Comparison of ENCODE assay signal across 8 cellular contexts in the genomic region with DNA sequence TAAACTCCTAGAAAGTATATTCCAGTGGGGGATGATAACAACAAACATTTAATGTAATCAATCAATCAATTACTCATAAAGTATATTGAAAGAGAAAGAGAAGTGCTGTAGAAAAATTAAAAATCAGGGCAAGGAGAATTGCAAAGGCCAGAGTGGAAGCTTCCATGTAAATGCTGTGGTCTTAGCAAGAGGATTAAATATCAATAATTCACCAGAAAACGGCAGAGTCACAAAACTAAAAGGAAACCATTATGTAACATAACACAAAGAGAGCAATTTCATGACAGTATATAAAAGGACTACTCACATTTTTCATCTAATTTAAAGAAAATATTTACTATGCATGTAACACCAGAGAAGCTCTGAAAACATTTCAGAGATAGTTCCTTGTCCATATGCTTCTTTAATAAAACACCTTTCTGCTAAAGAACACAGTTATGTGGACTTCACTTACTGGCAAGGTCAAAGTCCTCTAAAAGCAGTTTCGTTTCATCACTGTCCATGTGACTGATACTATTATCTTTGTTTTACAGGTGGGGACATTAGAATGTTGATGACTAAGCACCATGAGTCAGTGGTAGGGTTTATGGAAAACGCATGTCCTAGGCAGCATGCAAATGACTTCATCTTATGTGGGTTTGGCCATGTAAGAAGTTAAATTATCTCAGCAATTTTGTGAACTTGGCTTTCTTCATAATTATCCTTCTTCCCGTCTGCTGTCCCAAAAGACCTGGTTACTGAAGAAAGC.
DNase-seq lines count a peak whose midpoint lies in the region; ATAC-seq, FAIRE-seq and TF ChIP-seq lines count a peak whose summit lies in the region.

No MANE protein-coding gene starts in this region.

- H3K27ac ChIP-seq in Peyer's patch = peak overlapping the region in 3 of 4 donors; percentile 50 to 74 (median 61)

- peaks cover 0 to 4% (median 0%) of the 10 kb centered on the region in 4 donors for H3K4me1 ChIP-seq in Peyer's patch

- no peaks in the 10 kb centered on the region for H3K36me3 ChIP-seq in Peyer's patch

- DNase-seq in GM12892 (ENCODE audit: insufficient read length) (no peak), Peyer's patch (peak in 1 of 3 donors; percentile 49), hepatic stellate cell (ENCODE audit: low spot score) (peak; percentile 8), NCI-H82 (lab: John Stamatoyannopoulos, UW) (no peak), activated gamma-delta T cell treated with Interleukin-2 at 50 U/mL for 16 hours (no peak), NCI-H2196 (lab: John Stamatoyannopoulos, UW; ENCODE audit: unreplicated experiment) (no peak)
- DNase-seq in activated CD4-positive, alpha-beta T cell treated with anti-CD3 and anti-CD28 coated beads, Interleukin-2, amount 50 U/mL, for 4 hours = no peak

- peak; percentile 80 for ATAC-seq in HG02970 (IDR thresholded peaks at IDR 0.05; ENCODE audit: low FRiP score, unreplicated experiment)

- H3K9me3 ChIP-seq in Peyer's patch = no peaks in the 10 kb centered on the region

- FAIRE-seq in GM12892 (lab: Jason Lieb, UNC) = peak; percentile 67

- no peak for TF ChIP-seq POLR2A in GM12892 (IDR thresholded peaks at IDR 0.05; ENCODE audit: low read depth, low read length)
- peak; percentile 32 to 60 for TF ChIP-seq POLR2A in Peyer's patch (IDR thresholded peaks at IDR 0.05)

- no peaks in the 10 kb centered on the region for H3K27me3 ChIP-seq in Peyer's patch

- no peak for TF ChIP-seq CTCF in Peyer's patch (IDR thresholded peaks at IDR 0.05)

- peak overlapping the region in 2 of 4 donors; percentile 31 to 36 for H3K4me3 ChIP-seq in Peyer's patch
